Comparison of ENCODE assay signal across 10 cellular contexts in genomic region chr12:6370576-6370935, GRCh38. TPM values are rescaled to one million over a fixed set of nuclear protein-coding genes. Genes with fewer than 3 reads are reported as not detected.
DNase-seq lines count a peak whose midpoint lies in the region; ATAC-seq, FAIRE-seq and TF ChIP-seq lines count a peak whose summit lies in the region.
"Had no signal": no experiment of that assay in that cellular context is flagged by ENCODE, and none has a peak within 500 bp of the region (broad histone marks: within the 10 kb centered on the region; RNA-seq: fewer than 3 reads in every experiment).

No MANE protein-coding gene starts in this region.

- H3K27ac ChIP-seq in keratinocyte (ENCODE audit: control insufficient read depth, insufficient read depth, low read length) = peak overlapping the region; percentile 95
- H3K27ac ChIP-seq: right lobe of liver had no signal

- CTCF ChIA-PET in WTC11 (lab: Charles Lee) = interaction anchor here (1.2 to 8.0 kb wide), 9 partner anchors 8 to 167 kb away, joined by 4 to 68 read pairs (median 7); no protein-coding TSS in a partner anchor

- H3K4me3 ChIP-seq in keratinocyte (ENCODE audit: control insufficient read depth in 2 of 3, extremely low read depth in 1 of 3, insufficient read depth in 2 of 3, low read depth in 1 of 3, low read length in 3 of 3) = peak overlapping the region in 2 of 3 experiments; percentile 19 to 47
- H3K4me3 ChIP-seq: right lobe of liver had no signal

- H3K27me3 ChIP-seq in keratinocyte (ENCODE audit: control insufficient read depth, extremely low read depth, insufficient read depth, low read length) = no peaks in the 10 kb centered on the region
- H3K27me3 ChIP-seq: right lobe of liver had no signal

- H4K20me1 ChIP-seq in keratinocyte (ENCODE audit: control insufficient read depth, extremely low read depth, insufficient read depth, low read length) = no peaks in the 10 kb centered on the region

- H3K9ac ChIP-seq in keratinocyte (ENCODE audit: control insufficient read depth, extremely low read depth, insufficient read depth, low read length) = peak overlapping the region; percentile 66

- H3K4me3 Mint-ChIP-seq in HFFc6 = no peak overlapping the region; the same call in 1 of the 2 replicates
- peak overlapping the region; percentile 62 for H3K4me3 Mint-ChIP-seq in WTC11
- H3K4me3 Mint-ChIP-seq in stimulated activated effector memory CD8-positive, alpha-beta T cell treated with anti-CD3 and anti-CD28 coated beads, Interleukin-12 subunit alpha, Interleukin-12 subunit beta, amount 100 ng/mL, for 72 hours = no peak overlapping the region
- H3K4me3 Mint-ChIP-seq: T-cell had no signal

- dilution Hi-C loops in keratinocyte (cut with MboI; ENCODE audit: extremely low pct_ligation_motif_present, low sequenced_read_pairs) = no loop called here

- no peak for FAIRE-seq in keratinocyte (lab: Jason Lieb, UNC)

- no peaks in the 10 kb centered on the region for H3K9me1 ChIP-seq in keratinocyte (ENCODE audit: control insufficient read depth, extremely low read depth, insufficient read depth, low read length)

- TF ChIP-seq CTCF in HFFc6 (IDR thresholded peaks at IDR 0.05) = no peak
- TF ChIP-seq CTCF in WTC11 (IDR thresholded peaks at IDR 0.05) = no peak
- TF ChIP-seq CTCF in keratinocyte (optimal IDR thresholded peaks at IDR 0.05 in 1 of 3, IDR thresholded peaks at IDR 0.05 in 1 of 3, conservative IDR thresholded peaks at IDR 0.05 in 1 of 3; ENCODE audit: extremely low read depth in 1 of 3, insufficient read depth in 2 of 3, low read length in 3 of 3) = no peak

- POLR2A ChIA-PET in WTC11 (lab: Charles Lee) = interaction anchor here (0.6 to 5.1 kb wide), 10 partner anchors 15 to 164 kb away, joined by 3 to 48 read pairs (median 4); partner anchors contain the start of genes GAPDH and MRPL51

- H3K27ac Mint-ChIP-seq in HFFc6 = peak overlapping the region; percentile 84
- H3K27ac Mint-ChIP-seq in WTC11 = peak overlapping the region; percentile 99
- H3K27ac Mint-ChIP-seq in stimulated activated effector memory CD8-positive, alpha-beta T cell treated with anti-CD3 and anti-CD28 coated beads, Interleukin-12 subunit alpha, Interleukin-12 subunit beta, amount 100 ng/mL, for 72 hours = peak overlapping the region; percentile 79

- ATAC-seq in WTC11 (no peak), GM19035 (IDR thresholded peaks at IDR 0.05; ENCODE audit: unreplicated experiment) (no peak), GM18873 (IDR thresholded peaks at IDR 0.05; ENCODE audit: low FRiP score, unreplicated experiment) (no peak)
- no peak for ATAC-seq in stimulated activated effector memory CD8-positive, alpha-beta T cell treated with anti-CD3 and anti-CD28 coated beads, Interleukin-12 subunit alpha, Interleukin-12 subunit beta, amount 100 ng/mL, for 72 hours
- ATAC-seq: T-cell had no signal

- DNase-seq in HFFc6 = no peak
- DNase-seq in WTC11 (ENCODE audit: low spot score) = no peak
- no peak for DNase-seq in keratinocyte (ENCODE audit: low read depth, low spot score)
- no peak for DNase-seq in stimulated activated effector memory CD8-positive, alpha-beta T cell treated with anti-CD3 and anti-CD28 coated beads, Interleukin-12 subunit alpha, Interleukin-12 subunit beta, amount 100 ng/mL, for 72 hours (ENCODE audit: low spot score in 2 of 2)
- no peak for DNase-seq in NCI-H1105 treated with DMSO at 0.1 percent for 48 hours (lab: John Stamatoyannopoulos, UW)
- DNase-seq in NCI-H526 (lab: John Stamatoyannopoulos, UW) = no peak
- DNase-seq: T-cell had no signal

- H3K27me3 Mint-ChIP-seq in HFFc6 (ENCODE audit: insufficient read depth) (no peaks in the 10 kb centered on the region; the same call in 1 of the 2 replicates), WTC11 (ENCODE audit: low read depth) (no peaks in the 10 kb centered on the region)
- H3K27me3 Mint-ChIP-seq: T-cell had no signal

- H3K4me1 ChIP-seq in keratinocyte (ENCODE audit: control insufficient read depth, extremely low read depth, insufficient read depth, low read length) = peaks cover 66% of the 10 kb centered on the region

- H3K9me3 Mint-ChIP-seq in HFFc6 (no peaks in the 10 kb centered on the region), WTC11 (no peaks in the 10 kb centered on the region)
- H3K9me3 Mint-ChIP-seq in stimulated activated effector memory CD8-positive, alpha-beta T cell treated with anti-CD3 and anti-CD28 coated beads, Interleukin-12 subunit alpha, Interleukin-12 subunit beta, amount 100 ng/mL, for 72 hours = no peaks in the 10 kb centered on the region
- H3K9me3 Mint-ChIP-seq: T-cell had no signal

- peak overlapping the region; percentile 65 for H3K4me2 ChIP-seq in keratinocyte (ENCODE audit: control insufficient read depth, extremely low read depth, insufficient read depth, low read depth, low read length)

- no peaks in the 10 kb centered on the region for H3K9me3 ChIP-seq in keratinocyte (ENCODE audit: control insufficient read depth, low read depth, low read length)
- H3K9me3 ChIP-seq: right lobe of liver had no signal

- H3K36me3 ChIP-seq in keratinocyte (ENCODE audit: control insufficient read depth in 2 of 2, extremely low read depth in 1 of 2, insufficient read depth in 2 of 2, low read length in 2 of 2) = no peaks in the 10 kb centered on the region
- H3K36me3 ChIP-seq: right lobe of liver had no signal

- H3K79me2 ChIP-seq in keratinocyte (ENCODE audit: control insufficient read depth, insufficient read depth, low read length) = peaks cover 20% of the 10 kb centered on the region

- H2AFZ ChIP-seq in keratinocyte (ENCODE audit: control insufficient read depth, low read length) = no peak overlapping the region

- peaks cover 41% of the 10 kb centered on the region for H3K4me1 Mint-ChIP-seq in HFFc6 (ENCODE audit: low read depth)
- H3K4me1 Mint-ChIP-seq in WTC11 = peaks cover 72% of the 10 kb centered on the region
- H3K4me1 Mint-ChIP-seq in stimulated activated effector memory CD8-positive, alpha-beta T cell treated with anti-CD3 and anti-CD28 coated beads, Interleukin-12 subunit alpha, Interleukin-12 subunit beta, amount 100 ng/mL, for 72 hours = peaks cover 54% of the 10 kb centered on the region

- H3K36me3 Mint-ChIP-seq in HFFc6 (ENCODE audit: low read depth) = no peaks in the 10 kb centered on the region
- peaks cover 25% of the 10 kb centered on the region for H3K36me3 Mint-ChIP-seq in WTC11
- H3K36me3 Mint-ChIP-seq in stimulated activated effector memory CD8-positive, alpha-beta T cell treated with anti-CD3 and anti-CD28 coated beads, Interleukin-12 subunit alpha, Interleukin-12 subunit beta, amount 100 ng/mL, for 72 hours = no peaks in the 10 kb centered on the region
- H3K36me3 Mint-ChIP-seq: T-cell had no signal

TF ChIP-seq in WTC11, 78 proteins besides CTCF, POLR2A, EP300 and RAD21 (continues in another document):
- TF ChIP-seq TEAD1 (CRISPR knock-in tag; IDR thresholded peaks at IDR 0.05) = no peak

RNA-seq across cellular contexts. Expression of gene SCNN1A, which starts 4.8 kb away (rescaled TPM):
- total RNA-seq in HFFc6 (2021; fragmentation: NEBNext Ultra II Directional; extraction: Animal tissue kit (Norgen Biotek cat#: 25700)) = under 1 TPM in 1 of 6 experiments, not detected in 5; 0.18 TPM
- 97.6 to 108 TPM (median 100 TPM) in 3 replicates for total RNA-seq in WTC11 (2021)
- 3.8 to 13.2 TPM (median 11.1 TPM) in 3 replicates for polyA plus RNA-seq in keratinocyte
- 21.9 TPM for polyA plus RNA-seq in keratinocyte (2011; ENCODE audit: low read depth)
- polyA plus RNA-seq in keratinocyte (2011; cell fraction: cytosol; rRNA removed) = 4.1 and 4.5 TPM in 2 replicates
- 20.5 and 22.3 TPM in 2 replicates for polyA plus RNA-seq in keratinocyte (2011; cell fraction: nucleus; rRNA removed)
- polyA plus RNA-seq in keratinocyte (2012; ENCODE audit: low replicate concordance) = 12.9 and 30.9 TPM in 2 replicates
- polyA minus RNA-seq in keratinocyte = 9.3 to 37.2 TPM (median 15.6 TPM) in 3 replicates
- 5.0 TPM for polyA minus RNA-seq in keratinocyte (2011; cell fraction: cytosol; rRNA and poly(A)+ RNA removed)
- polyA minus RNA-seq in keratinocyte (2011; cell fraction: nucleus; rRNA and poly(A)+ RNA removed) = 7.4 and 9.9 TPM in 2 replicates

RNA-seq across cellular contexts. Expression of gene LTBR, which starts 13.4 kb away (rescaled TPM):
- 100 to 1,000 TPM in 3 of 6 experiments, 10 to 100 TPM in 3; 91.5 to 124 (median 106) TPM for total RNA-seq in HFFc6 (2021; fragmentation: NEBNext Ultra II Directional; extraction: Animal tissue kit (Norgen Biotek cat#: 25700))
- total RNA-seq in WTC11 (2021) = 4.0 to 6.1 TPM (median 4.5 TPM) in 3 replicates
- 39.5 to 101 TPM (median 42.7 TPM) in 3 replicates for polyA plus RNA-seq in keratinocyte
- 71.5 TPM for polyA plus RNA-seq in keratinocyte (2011; ENCODE audit: low read depth)
- 39.8 and 91.6 TPM in 2 replicates for polyA plus RNA-seq in keratinocyte (2011; cell fraction: cytosol; rRNA removed)
- polyA plus RNA-seq in keratinocyte (2011; cell fraction: nucleus; rRNA removed) = 116 and 157 TPM in 2 replicates
- polyA plus RNA-seq in keratinocyte (2012; ENCODE audit: low replicate concordance) = 81.1 and 123 TPM in 2 replicates
- 25.5 to 123 TPM (median 30.4 TPM) in 3 replicates for polyA minus RNA-seq in keratinocyte
- 90.2 TPM for polyA minus RNA-seq in keratinocyte (2011; cell fraction: cytosol; rRNA and poly(A)+ RNA removed)
- polyA minus RNA-seq in keratinocyte (2011; cell fraction: nucleus; rRNA and poly(A)+ RNA removed) = 52.7 and 58.7 TPM in 2 replicates

RNA-seq across cellular contexts. Expression of gene TNFRSF1A, which starts 28.7 kb away (rescaled TPM):
- 100 to 1,000 TPM; 105 to 122 (median 112) TPM for total RNA-seq in HFFc6 (2021; fragmentation: NEBNext Ultra II Directional; extraction: Animal tissue kit (Norgen Biotek cat#: 25700))
- 32.3 to 44.1 TPM (median 32.4 TPM) in 3 replicates for total RNA-seq in WTC11 (2021)
- polyA plus RNA-seq in keratinocyte = 54.0 to 157 TPM (median 101 TPM) in 3 replicates
- polyA plus RNA-seq in keratinocyte (2011; ENCODE audit: low read depth) = 24.9 TPM
- polyA plus RNA-seq in keratinocyte (2011; cell fraction: cytosol; rRNA removed) = 87.5 and 120 TPM in 2 replicates
- 212 and 216 TPM in 2 replicates for polyA plus RNA-seq in keratinocyte (2011; cell fraction: nucleus; rRNA removed)
- polyA plus RNA-seq in keratinocyte (2012; ENCODE audit: low replicate concordance) = 88.6 and 105 TPM in 2 replicates
- 62.7 to 254 TPM (median 79.8 TPM) in 3 replicates for polyA minus RNA-seq in keratinocyte
- polyA minus RNA-seq in keratinocyte (2011; cell fraction: cytosol; rRNA and poly(A)+ RNA removed) = 106 TPM
- polyA minus RNA-seq in keratinocyte (2011; cell fraction: nucleus; rRNA and poly(A)+ RNA removed) = 109 and 203 TPM in 2 replicates

Comparison
In these comparisons a context has a peak if more than half of its experiments do, and no peak if none do; other contexts are left out.
1. RNA of gene SCNN1A, which starts 4.8 kb away (total RNA-seq): 97.6 to 108 TPM in WTC11; 0.18 TPM in HFFc6; every median in the first group is over 10 times any median in the second.
2. RNA of gene LTBR, which starts 13.4 kb away (total RNA-seq): 91.5 to 124 TPM in HFFc6; 4.0 to 6.1 TPM in WTC11; every median in the first group is over 10 times any median in the second.
3. Peak in every context shown above with its lines, with median percentiles within 50 percentile points of each other: H3K27ac Mint-ChIP-seq.